In the genomic region with DNA sequence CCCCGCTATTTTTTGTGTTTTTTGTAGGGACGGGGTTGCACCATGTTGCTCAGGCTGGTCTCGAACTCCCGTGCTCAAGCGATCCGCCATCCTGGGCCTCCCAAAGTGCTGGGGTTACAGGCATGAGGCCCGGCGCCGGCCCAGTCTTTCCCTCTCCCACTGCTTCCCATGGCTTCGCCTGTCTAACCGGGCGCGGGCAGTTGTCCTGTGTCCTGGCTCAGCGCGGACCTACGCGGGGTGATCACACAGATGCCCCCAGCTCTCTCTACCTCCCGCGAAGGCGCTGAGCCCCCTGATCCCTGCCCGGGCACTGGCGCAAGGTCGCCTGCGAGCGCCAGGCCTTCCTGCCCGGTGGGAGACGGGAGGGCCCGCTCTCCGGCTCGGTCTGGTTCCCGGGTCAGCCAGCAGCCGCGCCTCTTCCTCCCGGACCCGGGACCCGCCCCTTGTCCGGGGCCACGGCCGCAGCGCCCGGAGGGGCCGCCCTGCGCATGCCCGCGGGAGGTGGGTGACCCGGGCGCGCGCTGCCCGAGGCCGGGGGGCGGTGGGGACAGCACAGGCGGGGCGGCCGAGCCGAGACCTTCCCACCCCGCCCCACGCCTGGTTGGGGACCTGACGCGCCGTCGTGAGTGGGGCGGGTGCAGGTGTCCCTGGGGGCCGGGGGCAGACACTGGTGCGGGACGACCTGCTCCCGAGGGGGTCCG, we compare ENCODE assay signal across 8 cellular contexts. TPM values are rescaled to one million over a fixed set of nuclear protein-coding genes. Genes with fewer than 3 reads are reported as not detected.
A peak's percentile ranks its signal among the peaks of the same experiment; 100 is the strongest.
DNase-seq lines count a peak whose midpoint lies in the region; ATAC-seq lines count a peak whose summit lies in the region.
"Not testable (repeated sequence)": the region's sequence is repeated elsewhere in the genome, so short reads cannot be mapped to it uniquely, and the experiment has no call there.

No MANE protein-coding gene starts in this region.

- H3K27ac ChIP-seq in urinary bladder (ENCODE audit: low read depth): peak overlapping the region; percentile 50

- H3K4me1 Mint-ChIP-seq in activated CD8-positive, alpha-beta T cell treated with anti-CD3 and anti-CD28 coated beads, Interleukin-2, amount 10 ng/mL, durations not matched to agents 7 days and 5 days (ENCODE audit: low read depth): not testable (repeated sequence)

- H3K9me3 Mint-ChIP-seq in activated CD8-positive, alpha-beta T cell treated with anti-CD3 and anti-CD28 coated beads, Interleukin-2, amount 10 ng/mL, durations not matched to agents 7 days and 5 days (ENCODE audit: insufficient read depth): not testable (repeated sequence)

- not testable (repeated sequence) for H3K27me3 Mint-ChIP-seq in activated CD8-positive, alpha-beta T cell treated with anti-CD3 and anti-CD28 coated beads, Interleukin-2, amount 10 ng/mL, durations not matched to agents 7 days and 5 days (ENCODE audit: low read depth)

- not testable (repeated sequence) for H3K36me3 ChIP-seq in urinary bladder (ENCODE audit: insufficient read depth)

- H3K36me3 Mint-ChIP-seq in activated CD8-positive, alpha-beta T cell treated with anti-CD3 and anti-CD28 coated beads, Interleukin-2, amount 10 ng/mL, durations not matched to agents 7 days and 5 days (ENCODE audit: low read depth): not testable (repeated sequence)

- peak overlapping the region; percentile 22 for H3K4me3 Mint-ChIP-seq in activated CD8-positive, alpha-beta T cell treated with anti-CD3 and anti-CD28 coated beads, Interleukin-2, amount 10 ng/mL, durations not matched to agents 7 days and 5 days

- 21% methylated on average over 31 of the region's 68 CpGs for WGBS in urinary bladder

- H3K4me1 ChIP-seq in urinary bladder (ENCODE audit: insufficient read depth): not testable (repeated sequence)

- POLR2A ChIA-PET in activated CD8-positive, alpha-beta T cell treated with anti-CD3 and anti-CD28 coated beads, Interleukin-2, amount 10 ng/mL, durations not matched to agents 7 days and 5 days (lab: Charles Lee): not testable (repeated sequence)

- H3K27ac Mint-ChIP-seq in activated CD8-positive, alpha-beta T cell treated with anti-CD3 and anti-CD28 coated beads, Interleukin-2, amount 10 ng/mL, durations not matched to agents 7 days and 5 days: not testable (repeated sequence)

- DNase-seq in ELF-1 (ENCODE audit: low read depth, low spot score): peak; percentile 37
- peak; percentile 33 for DNase-seq in HuH-7.5 (ENCODE audit: low spot score)
- not testable (repeated sequence) for DNase-seq in activated CD8-positive, alpha-beta T cell treated with anti-CD3 and anti-CD28 coated beads, Interleukin-2, amount 10 ng/mL, durations not matched to agents 7 days and 5 days
- peak; percentile 53 for DNase-seq in ecto neural progenitor cell (ENCODE audit: low spot score)
- DNase-seq in left cardiac atrium: peak; percentile 77
- peak; percentile 8 to 29 for DNase-seq in lung microvascular endothelial cell (ENCODE audit: low read depth in 2 of 2)
- peak; percentile 79 for DNase-seq in retina

- intact Hi-C loops in left cardiac atrium (cut with DNase I): not testable (repeated sequence)

- CTCF ChIA-PET in activated CD8-positive, alpha-beta T cell treated with anti-CD3 and anti-CD28 coated beads, Interleukin-2, amount 10 ng/mL, durations not matched to agents 7 days and 5 days (lab: Charles Lee): not testable (repeated sequence)

- peak overlapping the region; percentile 46 for H3K4me3 ChIP-seq in urinary bladder (ENCODE audit: low read depth, low read length)

- ATAC-seq in activated CD8-positive, alpha-beta T cell treated with anti-CD3 and anti-CD28 coated beads, Interleukin-2, amount 10 ng/mL, durations not matched to agents 7 days and 5 days: peak; percentile 64
- ATAC-seq in left cardiac atrium: peak; percentile 76 to 96

RNA-seq across cellular contexts. Expression of gene CLEC18A, which starts 14.0 kb away (rescaled TPM):
- under 1 TPM; 0.63 to 0.95 TPM for total RNA-seq in activated CD8-positive, alpha-beta T cell treated with anti-CD3 and anti-CD28 coated beads, Interleukin-2, amount 10 ng/mL, durations not matched to agents 7 days and 5 days
- total RNA-seq in left cardiac atrium: under 1 TPM; 0.21 to 0.24 TPM
- total RNA-seq in lung microvascular endothelial cell: not detected in 2 replicates
- total RNA-seq in urinary bladder: 1.7 TPM
- polyA plus RNA-seq in urinary bladder: 0.33 TPM
